8 cellular contexts compared by ENCODE assay signal in genomic region chr10:133329401-133330202, GRCh38. TPM values are rescaled to one million over a fixed set of nuclear protein-coding genes. Genes with fewer than 3 reads are reported as not detected.
DNase-seq lines count a peak whose midpoint lies in the region; ATAC-seq and TF ChIP-seq lines count a peak whose summit lies in the region.

No MANE protein-coding gene starts in this region.

- DNase-seq in GM03348 (ENCODE audit: low spot score) (peak; percentile 91), H9 (peak; percentile 87), MM.1S (peak; percentile 84), cardiac muscle cell (ENCODE audit: low read depth in 1 of 2, low spot score in 1 of 2) (peak; percentile 89 to 94), pulmonary artery endothelial cell (ENCODE audit: low read depth, low spot score) (peak; percentile 27), aorta (peak; percentile 89 to 96)
- DNase-seq in activated naive CD4-positive, alpha-beta T cell treated with anti-CD3 and anti-CD28 coated beads, Interleukin-2, amount 50 U/mL, for 72 hours (ENCODE audit: low spot score in 2 of 2), result peak; percentile 81 to 91

- no peak overlapping the region for H3K4ac ChIP-seq in H9 (ENCODE audit: low read depth, low read length)

- ATAC-seq in activated naive CD4-positive, alpha-beta T cell treated with anti-CD3 and anti-CD28 coated beads, Interleukin-2, amount 50 U/mL, for 72 hours, result peak; percentile 92 to 95
- peak; percentile 86 for ATAC-seq in aorta (ENCODE audit: low FRiP score)

- no peaks in the 10 kb centered on the region for H3K36me3 ChIP-seq in MM.1S (replicated peaks; ENCODE audit: insufficient read depth, low read length)
- no peaks in the 10 kb centered on the region for H3K36me3 ChIP-seq in SU-DHL-6 (ENCODE audit: low read length)
- H3K36me3 ChIP-seq in cardiac muscle cell, result no peaks in the 10 kb centered on the region
- H3K36me3 ChIP-seq in aorta (ENCODE audit: control insufficient read depth in 1 of 2, insufficient read depth in 2 of 2, low read length in 1 of 2), result no peaks in the 10 kb centered on the region

- H4K20me1 ChIP-seq in H9 (ENCODE audit: control insufficient read depth, insufficient read depth, insufficient read length) (no peaks in the 10 kb centered on the region), MM.1S (ENCODE audit: insufficient read depth, low read length) (no peaks in the 10 kb centered on the region), SU-DHL-6 (ENCODE audit: low read depth, low read length) (no peaks in the 10 kb centered on the region)

- H3K27ac ChIP-seq in H9 (ENCODE audit: insufficient read length, low read depth, low read length) (no peak overlapping the region), MM.1S (ENCODE audit: low read length) (no peak overlapping the region), SU-DHL-6 (ENCODE audit: low read depth, low read length) (no peak overlapping the region), cardiac muscle cell (no peak overlapping the region), aorta (ENCODE audit: low read depth in 1 of 2, low read length in 2 of 2) (no peak overlapping the region)

- H3T11ph ChIP-seq in H9 (ENCODE audit: low read length), result no peak overlapping the region

- H3K36me3 Mint-ChIP-seq in H9 (ENCODE audit: insufficient read depth in 1 of 3, low read depth in 3 of 3), result no peaks in the 10 kb centered on the region; a peak in 1 of 7 replicates
- H3K36me3 Mint-ChIP-seq in activated naive CD4-positive, alpha-beta T cell treated with anti-CD3 and anti-CD28 coated beads, Interleukin-2, amount 50 U/mL, for 72 hours, result no peaks in the 10 kb centered on the region

- H3K9me3 ChIP-seq in H9 (ENCODE audit: control insufficient read depth, low read depth, low read length), result no peaks in the 10 kb centered on the region
- no peaks in the 10 kb centered on the region for H3K9me3 ChIP-seq in MM.1S (replicated peaks; ENCODE audit: insufficient read depth, low read length)
- H3K9me3 ChIP-seq in SU-DHL-6 (ENCODE audit: insufficient read depth, low read length), result no peaks in the 10 kb centered on the region
- no peaks in the 10 kb centered on the region for H3K9me3 ChIP-seq in cardiac muscle cell (ENCODE audit: low read depth)
- no peaks in the 10 kb centered on the region for H3K9me3 ChIP-seq in aorta (ENCODE audit: control insufficient read depth, low read length)

- TF ChIP-seq CTCF in H9 (conservative IDR thresholded peaks at IDR 0.05), result peak; percentile 99
- peak; percentile 91 for TF ChIP-seq CTCF in MM.1S (IDR thresholded peaks at IDR 0.05; ENCODE audit: low read length)
- peak; percentile 93 for TF ChIP-seq CTCF in SU-DHL-6 (IDR thresholded peaks at IDR 0.05; ENCODE audit: insufficient read depth, low read length, poor library complexity, severe bottlenecking)
- peak; percentile 95 for TF ChIP-seq CTCF in cardiac muscle cell (IDR thresholded peaks at IDR 0.05; ENCODE audit: low read depth, low read length)

- H2BK15ac ChIP-seq in H9 (ENCODE audit: low read depth, low read length), result no peak overlapping the region

- H3K4me3 Mint-ChIP-seq in H9, result peak overlapping the region; percentile 26 to 44; a peak in 4 of 5 replicates

- no peak overlapping the region for H3K23ac ChIP-seq in H9 (ENCODE audit: insufficient read length, low read depth, low read length)

- no peak overlapping the region for H4K8ac ChIP-seq in H9 (replicated peaks; ENCODE audit: insufficient read length, low read depth, low read length)

- H2BK12ac ChIP-seq in H9 (ENCODE audit: insufficient read length, low read depth, low read length), result no peak overlapping the region

- H3K4me2 ChIP-seq in H9 (ENCODE audit: insufficient read depth, insufficient read length, low read length), result peak overlapping the region; percentile 22
- H3K4me2 ChIP-seq in MM.1S (ENCODE audit: low read depth, low read length), result peak overlapping the region; percentile 92
- peak overlapping the region; percentile 41 for H3K4me2 ChIP-seq in SU-DHL-6 (ENCODE audit: low read depth, low read length, poor library complexity, severe bottlenecking)

- no CpG with 5 or more reads among the region's 37 CpGs for WGBS in H9 (ENCODE audit: extremely low coverage, insufficient read length, low lambda C conversion rate)
- 7 to 8% methylated on average over 37 of the region's 37 CpGs for WGBS in aorta, 2 donors

- H3F3A ChIP-seq in MM.1S (ENCODE audit: insufficient read depth, low read length) (no peaks in the 10 kb centered on the region), SU-DHL-6 (ENCODE audit: insufficient read depth) (0 out of 2 replicates have a peak, but pooled peaks cover 5% of the 10 kb centered on the region)

- intact Hi-C loops in aorta (cut with DNase I), result loop anchor here in 1 of 2 donors (5.0 kb wide), 1 partner anchor 278 kb away; no protein-coding TSS in a partner anchor

- no peak overlapping the region for H4K5ac ChIP-seq in H9 (ENCODE audit: insufficient read length, low read depth, low read length)

- H3K27me3 ChIP-seq in H9 (ENCODE audit: insufficient read depth, low read length) (peaks cover 28% of the 10 kb centered on the region; the same call in 1 of the 2 replicates), MM.1S (replicated peaks; ENCODE audit: insufficient read depth, low read length) (peaks cover 73% of the 10 kb centered on the region), SU-DHL-6 (ENCODE audit: low read length) (no peaks in the 10 kb centered on the region), cardiac muscle cell (peaks cover 80% of the 10 kb centered on the region), aorta (ENCODE audit: control insufficient read depth in 1 of 2, insufficient read depth in 2 of 2, low read length in 1 of 2) (peaks cover 0 to 1% of the 10 kb centered on the region in 2 donors)

- H4K91ac ChIP-seq in H9 (ENCODE audit: insufficient read length, low read depth, low read length), result no peak overlapping the region

- H3K9ac ChIP-seq in H9 (ENCODE audit: extremely low read depth, insufficient read length, low read length) (no peak overlapping the region), MM.1S (ENCODE audit: low read length) (no peak overlapping the region), SU-DHL-6 (ENCODE audit: low read length) (no peak overlapping the region)

- H3K79me1 ChIP-seq in H9 (ENCODE audit: insufficient read depth, low read depth, low read length, poor library complexity, severe bottlenecking), result no peaks in the 10 kb centered on the region

- H3K4me3 ChIP-seq in MM.1S (ENCODE audit: low read length) (peak overlapping the region; percentile 50; the same call in 1 of the 2 replicates), SU-DHL-6 (ENCODE audit: insufficient read depth, low read length, poor library complexity, severe bottlenecking) (no peak overlapping the region), cardiac muscle cell (no peak overlapping the region), aorta (ENCODE audit: low read length in 2 of 2) (no peak overlapping the region)

- peaks cover 13% of the 10 kb centered on the region in 2 experiments for H3K9me3 Mint-ChIP-seq in H9
- no peaks in the 10 kb centered on the region for H3K9me3 Mint-ChIP-seq in activated naive CD4-positive, alpha-beta T cell treated with anti-CD3 and anti-CD28 coated beads, Interleukin-2, amount 50 U/mL, for 72 hours

- H3K27ac Mint-ChIP-seq in H9, result no peak overlapping the region; a peak in 1 of 7 replicates
- no peak overlapping the region for H3K27ac Mint-ChIP-seq in activated naive CD4-positive, alpha-beta T cell treated with anti-CD3 and anti-CD28 coated beads, Interleukin-2, amount 50 U/mL, for 72 hours

- H3K9me2 ChIP-seq in MM.1S (replicated peaks; ENCODE audit: insufficient read depth, low read length), result no peaks in the 10 kb centered on the region
- no peaks in the 10 kb centered on the region for H3K9me2 ChIP-seq in SU-DHL-6 (replicated peaks; ENCODE audit: insufficient read depth, low read length)

- H2BK5ac ChIP-seq in H9 (ENCODE audit: insufficient read length, low read length), result no peak overlapping the region

- no peak overlapping the region for H2BK120ac ChIP-seq in H9 (ENCODE audit: low read depth, low read length, poor library complexity, severe bottlenecking)

- no peak overlapping the region for H2AK5ac ChIP-seq in H9 (ENCODE audit: insufficient read length, low read length)

- no peaks in the 10 kb centered on the region; the same call in 1 of the 2 replicates for H3K4me1 ChIP-seq in H9 (ENCODE audit: insufficient read depth, low read length)
- H3K4me1 ChIP-seq in MM.1S (ENCODE audit: low read length), result no peaks in the 10 kb centered on the region
- peaks cover 2% of the 10 kb centered on the region for H3K4me1 ChIP-seq in cardiac muscle cell (ENCODE audit: low read depth)
- H3K4me1 ChIP-seq in aorta (ENCODE audit: control insufficient read depth in 1 of 2, insufficient read depth in 2 of 2, low read length in 2 of 2), result no peaks in the 10 kb centered on the region

- H3K79me2 ChIP-seq in H9 (ENCODE audit: insufficient read depth, low read length) (no peaks in the 10 kb centered on the region), MM.1S (ENCODE audit: low read length) (no peaks in the 10 kb centered on the region), SU-DHL-6 (ENCODE audit: insufficient read depth, low read length) (no peaks in the 10 kb centered on the region)

- H3K14ac ChIP-seq in H9 (ENCODE audit: insufficient read depth, low read length), result no peak overlapping the region

- H3K18ac ChIP-seq in H9 (ENCODE audit: insufficient read length, low read depth, low read length), result no peak overlapping the region

- H2BK20ac ChIP-seq in H9 (ENCODE audit: low read depth, low read length, poor library complexity, severe bottlenecking), result no peak overlapping the region

- peaks cover 14 to 28% of the 10 kb centered on the region in 2 experiments for H3K4me1 Mint-ChIP-seq in H9

- H3K23me2 ChIP-seq in H9 (ENCODE audit: insufficient read length, low read depth, low read length, poor library complexity, severe bottlenecking), result peaks cover 19% of the 10 kb centered on the region

- no peak overlapping the region for H3K56ac ChIP-seq in H9 (ENCODE audit: insufficient read length, low read depth, low read length)

- H3K27me3 Mint-ChIP-seq in H9 (ENCODE audit: low read depth), result peaks cover 90% of the 10 kb centered on the region

- H2AFZ ChIP-seq in H9 (ENCODE audit: low read length) (no peak overlapping the region), MM.1S (ENCODE audit: low read length) (0 out of 2 replicates have a peak overlapping the region, but pooled peaks have one; percentile 58), SU-DHL-6 (ENCODE audit: low read depth, low read length, severe bottlenecking) (no peak overlapping the region)

RNA-seq across cellular contexts. Expression of gene CALY, which starts 7.1 kb away (rescaled TPM):
- total RNA-seq in H9 (2021) (1.9 and 2.9 TPM in 2 replicates), cardiac muscle cell (9.8 and 16.3 TPM in 2 replicates), pulmonary artery endothelial cell (not detected in 2 replicates), aorta (not detected)
- total RNA-seq in activated naive CD4-positive, alpha-beta T cell treated with anti-CD3 and anti-CD28 coated beads, Interleukin-2, amount 50 U/mL, for 72 hours, result not detected
- polyA plus RNA-seq in cardiac muscle cell (12.3 and 14.8 TPM in 2 replicates), aorta (not detected)

RNA-seq across cellular contexts. Expression of gene PRAP1, which starts 17.6 kb away (rescaled TPM):
- total RNA-seq in H9 (2021) (0.81 and 1.2 TPM in 2 replicates), cardiac muscle cell (0.35 and 2.3 TPM in 2 replicates), pulmonary artery endothelial cell (not detected in 2 replicates), aorta (not detected)
- total RNA-seq in activated naive CD4-positive, alpha-beta T cell treated with anti-CD3 and anti-CD28 coated beads, Interleukin-2, amount 50 U/mL, for 72 hours, result not detected
- polyA plus RNA-seq in cardiac muscle cell (1.6 and 3.5 TPM in 2 replicates), aorta (10 to 100 TPM in 1 of 2 donors, under 1 TPM in 1; 0.49 to 51.6 TPM)

RNA-seq across cellular contexts. Expression of gene ZNF511, which starts 20.9 kb away (rescaled TPM):
- 83.6 and 89.4 TPM in 2 replicates for total RNA-seq in H9 (2021)
- total RNA-seq in activated naive CD4-positive, alpha-beta T cell treated with anti-CD3 and anti-CD28 coated beads, Interleukin-2, amount 50 U/mL, for 72 hours, result 10 to 100 TPM; 43.4 to 55.6 TPM
- 53.7 and 67.1 TPM in 2 replicates for total RNA-seq in cardiac muscle cell
- 116 and 150 TPM in 2 replicates for polyA plus RNA-seq in cardiac muscle cell
- 27.4 and 40.4 TPM in 2 replicates for total RNA-seq in pulmonary artery endothelial cell
- total RNA-seq in aorta, result 10 to 100 TPM; 18.2 to 28.5 TPM
- 10 to 100 TPM; 35.6 to 39.6 TPM for polyA plus RNA-seq in aorta

RNA-seq across cellular contexts. Expression of gene TUBGCP2, which starts 20.9 kb away (rescaled TPM):
- total RNA-seq in H9 (2021), result 52.4 and 53.5 TPM in 2 replicates
- 10 to 100 TPM; 47.9 to 53.3 TPM for total RNA-seq in activated naive CD4-positive, alpha-beta T cell treated with anti-CD3 and anti-CD28 coated beads, Interleukin-2, amount 50 U/mL, for 72 hours
- 70.2 and 70.8 TPM in 2 replicates for total RNA-seq in cardiac muscle cell
- 52.3 and 62.4 TPM in 2 replicates for polyA plus RNA-seq in cardiac muscle cell
- 59.4 and 60.9 TPM in 2 replicates for total RNA-seq in pulmonary artery endothelial cell
- total RNA-seq in aorta, result 10 to 100 TPM; 40.0 to 49.1 TPM
- polyA plus RNA-seq in aorta, result 100 to 1,000 TPM in 1 of 2 donors, 10 to 100 TPM in 1; 11.3 to 194 TPM

RNA-seq across cellular contexts. Expression of gene FUOM, which starts 28.2 kb away (rescaled TPM):
- total RNA-seq in H9 (2021), result 39.6 and 41.8 TPM in 2 replicates
- 10 to 100 TPM; 24.1 to 24.2 TPM for total RNA-seq in activated naive CD4-positive, alpha-beta T cell treated with anti-CD3 and anti-CD28 coated beads, Interleukin-2, amount 50 U/mL, for 72 hours
- total RNA-seq in cardiac muscle cell, result 20.0 and 58.1 TPM in 2 replicates
- polyA plus RNA-seq in cardiac muscle cell, result 22.1 and 68.5 TPM in 2 replicates
- total RNA-seq in pulmonary artery endothelial cell, result 9.3 and 32.9 TPM in 2 replicates
- 10 to 100 TPM; 15.2 to 23.6 TPM for total RNA-seq in aorta
- polyA plus RNA-seq in aorta, result 10 to 100 TPM; 26.3 to 54.8 TPM

Comparison
In these comparisons a context has a peak if more than half of its experiments do, and no peak if none do; other contexts are left out.
1. DNase-seq: peak in every context shown above with its lines; median percentile 92 in aorta; 92 in cardiac muscle cell; 91 in GM03348; 87 in H9; 86 in activated naive CD4-positive, alpha-beta T cell treated with anti-CD3 and anti-CD28 coated beads, Interleukin-2, amount 50 U/mL, for 72 hours; 84 in MM.1S; 27 in pulmonary artery endothelial cell.
2. H3K4me2 ChIP-seq: peak in every context shown above with its lines; median percentile 92 in MM.1S; 41 in SU-DHL-6; 22 in H9.